ENCODE assay signal across 11 cellular contexts in the genomic region with DNA sequence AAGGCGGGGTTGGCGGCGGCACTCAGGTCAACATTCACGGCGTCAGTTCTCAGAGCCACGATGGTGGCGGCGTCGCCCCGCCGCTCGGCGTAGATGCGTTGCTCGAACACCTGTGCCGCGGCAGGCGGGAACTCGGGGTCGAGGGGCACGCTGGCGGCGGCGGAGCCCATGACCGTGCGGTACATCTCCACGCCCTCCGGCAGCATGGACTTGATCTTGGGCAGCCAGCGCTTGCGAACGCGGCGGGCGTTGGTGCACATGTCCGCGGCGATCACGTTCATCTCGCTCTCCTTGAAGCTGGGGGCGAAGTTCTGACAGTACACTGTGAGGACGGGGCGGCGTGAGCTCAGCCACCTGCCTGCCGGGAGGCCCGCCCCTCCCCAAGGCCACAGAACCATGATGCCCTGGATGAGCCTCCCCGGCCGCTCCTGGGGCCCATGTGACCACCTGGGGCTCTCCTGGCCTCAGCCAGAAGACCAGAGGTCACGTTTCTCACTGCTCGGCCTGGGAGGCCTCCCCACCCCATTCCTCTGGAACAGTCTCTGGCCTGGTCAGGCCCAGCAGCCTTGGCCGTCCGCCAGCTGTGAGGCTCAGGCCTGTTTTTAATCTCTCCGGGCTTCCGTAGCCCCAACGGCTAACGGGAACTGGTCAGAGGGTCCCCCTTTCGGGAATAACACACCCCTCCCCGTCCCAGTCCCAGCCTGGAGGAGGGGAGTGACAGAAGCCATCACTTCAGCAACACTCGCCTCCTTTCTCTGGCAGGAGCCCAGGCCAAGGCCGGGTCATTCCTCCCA. TPM values are rescaled to one million over a fixed set of nuclear protein-coding genes. Genes with fewer than 3 reads are reported as not detected.
DNase-seq lines count a peak whose midpoint lies in the region; ATAC-seq, FAIRE-seq and TF ChIP-seq lines count a peak whose summit lies in the region.
"Had no signal": no experiment of that assay in that cellular context is flagged by ENCODE, and none has a peak within 500 bp of the region (broad histone marks: within the 10 kb centered on the region; RNA-seq: fewer than 3 reads in every experiment).

No MANE protein-coding gene starts in this region.

- intact Hi-C loops in Right ventricle myocardium superior (cut with DNase I) (no loop called here), pancreas (cut with DNase I) (no loop called here)

- peak; percentile 54 for DNase-seq in AG10803 (ENCODE audit: low read depth)
- DNase-seq in adipocyte (ENCODE audit: low read depth): peak; percentile 78
- DNase-seq in Right ventricle myocardium superior: peak; percentile 94
- DNase-seq in pancreas: peak in 5 of 6 donors; percentile 42 to 80 (median 63)
- DNase-seq in foreskin keratinocyte: no peak
- DNase-seq: trophoblast cell had no signal

- H3K9me3 ChIP-seq in adipocyte (ENCODE audit: control insufficient read depth, low read length) (no peaks in the 10 kb centered on the region), pancreas (no peaks in the 10 kb centered on the region)

- peaks cover 11% of the 10 kb centered on the region for H3K4me1 ChIP-seq in adipocyte (ENCODE audit: control insufficient read depth, insufficient read depth, low read length)
- H3K4me1 ChIP-seq in pancreas: no peaks in the 10 kb centered on the region
- H3K4me1 ChIP-seq in foreskin keratinocyte: no peaks in the 10 kb centered on the region

- no peak for FAIRE-seq in pancreas (lab: Jason Lieb, UNC)
- FAIRE-seq: RCC 7860 had no signal

- WGBS in pancreas, 2 donors: 83 to 86% methylated on average over 58 to 59 of the region's 59 CpGs

- H3K36me3 ChIP-seq in adipocyte (ENCODE audit: control insufficient read depth, insufficient read depth, low read length, severe bottlenecking): no peaks in the 10 kb centered on the region
- peaks cover 0 to 14% (median 3%) of the 10 kb centered on the region in 3 donors for H3K36me3 ChIP-seq in pancreas

- H3K27me3 ChIP-seq in adipocyte (replicated peaks; ENCODE audit: control insufficient read depth, insufficient read depth, low read length) (no peaks in the 10 kb centered on the region), pancreas (no peaks in the 10 kb centered on the region), foreskin keratinocyte (no peaks in the 10 kb centered on the region)

- H3K27ac ChIP-seq in pancreas: peak overlapping the region in 2 of 4 donors; percentile 35 to 37
- no peak overlapping the region for H3K27ac ChIP-seq in foreskin keratinocyte
- H3K27ac ChIP-seq: C4-2B had no signal

- H3K4me3 ChIP-seq in AG10803 (ENCODE audit: low read length): no peak overlapping the region
- H3K4me3 ChIP-seq in adipocyte (ENCODE audit: low read length): peak overlapping the region; percentile 58
- H3K4me3 ChIP-seq in pancreas: no peak overlapping the region

- ATAC-seq in Right ventricle myocardium superior (ENCODE audit: poor library complexity): peak; percentile 81
- peak; percentile 12 to 54 (median 44) for ATAC-seq in pancreas
- ATAC-seq in foreskin keratinocyte: no peak
- ATAC-seq in HG02759 (IDR thresholded peaks at IDR 0.05; ENCODE audit: unreplicated experiment): no peak
- no peak for ATAC-seq in GM18868 (IDR thresholded peaks at IDR 0.05; ENCODE audit: unreplicated experiment)
- ATAC-seq in GM18858 (IDR thresholded peaks at IDR 0.05; ENCODE audit: unreplicated experiment): no peak

- no peak for TF ChIP-seq CTCF in AG10803 (conservative IDR thresholded peaks at IDR 0.05; ENCODE audit: low read length)
- TF ChIP-seq CTCF in pancreas (IDR thresholded peaks at IDR 0.05): no peak
- no peak for TF ChIP-seq CTCF in foreskin keratinocyte (conservative IDR thresholded peaks at IDR 0.05)

- peak overlapping the region; percentile 78 for H3K9ac ChIP-seq in adipocyte (ENCODE audit: low read length)

RNA-seq across cellular contexts. Expression of gene UBAC1, which starts 50.7 kb away (rescaled TPM):
- total RNA-seq in Right ventricle myocardium superior: 107 TPM
- total RNA-seq in pancreas: 10 to 100 TPM in 5 of 6 donors, 1 to 10 TPM in 1; 9.8 to 16.5 (median 13.1) TPM
- polyA plus RNA-seq in pancreas: 10 to 100 TPM; 24.9 to 33.7 TPM
- 58.0 and 58.8 TPM in 2 replicates for total RNA-seq in foreskin keratinocyte
- polyA plus RNA-seq in foreskin keratinocyte: 56.9 and 58.6 TPM in 2 replicates

Comparison
In these comparisons a context has a peak if more than half of its experiments do, and no peak if none do; other contexts are left out.
1. DNase-seq: peak in AG10803 (single experiment), adipocyte (single experiment), Right ventricle myocardium superior (single experiment) and pancreas (5 of 6); none in foreskin keratinocyte (0 of 2).
2. ATAC-seq: peak in Right ventricle myocardium superior (single experiment) and pancreas (4 of 4); none in foreskin keratinocyte (single experiment), HG02759 (single experiment), GM18868 (single experiment) and GM18858 (single experiment).